Comparison of ENCODE assay signal across 3 cellular contexts in genomic region chr2:2665834-2666133, GRCh38.
A peak's percentile ranks its signal among the peaks of the same experiment; 100 is the strongest.
TF ChIP-seq lines count a peak whose summit lies in the region.

No MANE protein-coding gene starts in this region.

TF ChIP-seq in HepG2, 621 proteins besides CTCF, POLR2A, EP300 and RAD21:
- TF ChIP-seq ZNF768 (CRISPR knock-in tag; IDR thresholded peaks at IDR 0.05) = no peak
- no peak for TF ChIP-seq EZH2 (conservative IDR thresholded peaks at IDR 0.05; ENCODE audit: low read depth, low read length)
- no peak for TF ChIP-seq SP1 (IDR thresholded peaks at IDR 0.05)
- TF ChIP-seq SP1 (CRISPR knock-in tag; IDR thresholded peaks at IDR 0.05) = 0 out of 2 replicates have a peak, but pooled peaks have one; percentile 8
- 0 out of 2 replicates have a peak, but pooled peaks have one; percentile 6 for TF ChIP-seq ZSCAN21 (CRISPR knock-in tag; IDR thresholded peaks at IDR 0.05; ENCODE audit: borderline replicate concordance)

TF ChIP-seq in H1, 55 proteins besides CTCF, POLR2A, EP300 and RAD21:
- TF ChIP-seq CTBP2 (IDR thresholded peaks at IDR 0.05; ENCODE audit: borderline replicate concordance, insufficient read depth, insufficient read length, low read length) = no peak
- no peak for TF ChIP-seq TCF12 (IDR thresholded peaks at IDR 0.05; ENCODE audit: low read depth, low read length)
- TF ChIP-seq TAF1 (IDR thresholded peaks at IDR 0.05; ENCODE audit: low read depth, low read length) = no peak
- TF ChIP-seq SUZ12 (IDR thresholded peaks at IDR 0.05; ENCODE audit: low read length) = no peak
- TF ChIP-seq GABPA (IDR thresholded peaks at IDR 0.05; ENCODE audit: borderline replicate concordance, insufficient read depth, low read length) = no peak
- TF ChIP-seq TBP (IDR thresholded peaks at IDR 0.05; ENCODE audit: low read depth, low read length) = no peak
- TF ChIP-seq GTF2F1 (IDR thresholded peaks at IDR 0.05; ENCODE audit: borderline replicate concordance, low read depth, low read length) = no peak
- no peak for TF ChIP-seq ATF3 (IDR thresholded peaks at IDR 0.05; ENCODE audit: insufficient read depth, low read depth, low read length)
- TF ChIP-seq POU5F1 (IDR thresholded peaks at IDR 0.05; ENCODE audit: low read depth, low read length) = no peak
- TF ChIP-seq JUN (IDR thresholded peaks at IDR 0.05; ENCODE audit: low read depth, low read length) = no peak
- no peak for TF ChIP-seq SRF (IDR thresholded peaks at IDR 0.05; ENCODE audit: low read depth, low read length)
- no peak for TF ChIP-seq EZH2 (IDR thresholded peaks at IDR 0.05; ENCODE audit: low read depth, low read length, severe bottlenecking)
- TF ChIP-seq CBX8 (IDR thresholded peaks at IDR 0.05; ENCODE audit: borderline replicate concordance, low read depth, low read length) = no peak
- TF ChIP-seq RFX5 (IDR thresholded peaks at IDR 0.05; ENCODE audit: borderline replicate concordance, low read depth, low read length) = no peak
- no peak for TF ChIP-seq BCL11A (IDR thresholded peaks at IDR 0.05; ENCODE audit: low read depth in 2 of 2, low read length in 2 of 2)
- no peak for TF ChIP-seq SIN3A (conservative IDR thresholded peaks at IDR 0.05 in 1 of 2, IDR thresholded peaks at IDR 0.05 in 1 of 2; ENCODE audit: low read depth in 1 of 2, low read length in 2 of 2)

TF ChIP-seq in GM23338, 12 proteins besides CTCF, POLR2A, EP300 and RAD21:
- TF ChIP-seq ZNF462 (CRISPR knock-in tag; IDR thresholded peaks at IDR 0.05) (no peak), NANOG (IDR thresholded peaks at IDR 0.05; ENCODE audit: borderline replicate concordance) (no peak), STAT1 (IDR thresholded peaks at IDR 0.05; ENCODE audit: unreplicated experiment) (no peak)
